1 cellular context compared by ENCODE assay signal in the genomic region with DNA sequence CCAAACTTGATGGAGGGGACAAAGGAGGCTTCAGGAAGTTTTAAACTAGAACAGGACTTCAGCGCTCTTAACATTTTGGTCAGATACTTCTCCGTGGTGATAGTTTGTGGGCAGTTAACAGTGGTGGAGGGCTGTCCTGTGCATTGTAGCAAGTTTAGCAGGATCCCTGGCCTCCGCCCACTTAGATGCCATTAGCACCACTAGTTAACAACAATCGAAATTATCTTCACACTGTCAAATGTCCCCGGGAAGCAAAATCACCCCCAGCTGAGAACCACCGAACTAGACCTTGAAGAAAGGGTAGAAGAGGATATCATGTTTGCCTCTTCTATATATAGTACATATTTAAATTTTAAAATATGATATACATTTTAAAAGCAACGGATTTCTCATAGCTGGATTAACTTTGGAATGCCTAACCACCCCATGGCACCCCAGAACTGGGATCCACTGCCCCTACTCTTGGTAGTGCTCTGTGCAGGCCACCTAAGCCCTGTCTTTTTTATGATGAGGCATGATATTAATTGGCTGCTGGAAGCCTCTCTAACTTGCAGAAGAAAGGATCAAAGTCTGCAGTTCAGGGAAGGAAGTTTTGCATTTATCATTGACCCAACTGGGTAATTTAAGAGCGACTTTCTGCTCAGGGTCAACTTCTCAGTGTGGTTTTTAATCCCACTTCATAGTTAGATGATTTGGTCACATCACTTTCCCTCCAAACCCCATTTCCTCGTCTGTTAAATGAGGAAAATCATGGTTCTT.
TF ChIP-seq lines count a peak whose summit lies in the region.

No MANE protein-coding gene starts in this region.

TF ChIP-seq in K562, 482 proteins besides CTCF, POLR2A, EP300 and RAD21:
- TF ChIP-seq ZBTB17 (CRISPR knock-in tag; IDR thresholded peaks at IDR 0.05) (no peak), TCF15 (CRISPR knock-in tag; IDR thresholded peaks at IDR 0.05) (no peak), RNF219 (CRISPR knock-in tag; IDR thresholded peaks at IDR 0.05) (peak; percentile 19; the same call in 1 of the 2 replicates), KLF13 (tag; IDR thresholded peaks at IDR 0.05; ENCODE audit: borderline replicate concordance, low read depth) (0 out of 2 replicates have a peak, but pooled peaks have one; percentile 30), CXXC5 (CRISPR knock-in tag; IDR thresholded peaks at IDR 0.05) (peak; percentile 9; the same call in 1 of the 2 replicates), PHF8 (IDR thresholded peaks at IDR 0.05; ENCODE audit: borderline replicate concordance, low read length) (0 out of 2 replicates have a peak, but pooled peaks have one; percentile 6)
- TF ChIP-seq, protein P1, sequence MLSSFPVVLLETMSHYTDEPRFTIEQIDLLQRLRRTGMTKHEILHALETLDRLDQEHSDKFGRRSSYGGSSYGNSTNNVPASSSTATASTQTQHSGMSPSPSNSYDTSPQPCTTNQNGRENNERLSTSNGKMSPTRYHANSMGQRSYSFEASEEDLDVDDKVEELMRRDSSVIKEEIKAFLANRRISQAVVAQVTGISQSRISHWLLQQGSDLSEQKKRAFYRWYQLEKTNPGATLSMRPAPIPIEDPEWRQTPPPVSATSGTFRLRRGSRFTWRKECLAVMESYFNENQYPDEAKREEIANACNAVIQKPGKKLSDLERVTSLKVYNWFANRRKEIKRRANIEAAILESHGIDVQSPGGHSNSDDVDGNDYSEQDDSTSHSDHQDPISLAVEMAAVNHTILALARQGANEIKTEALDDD (IDR thresholded peaks at IDR 0.05) = 0 out of 2 replicates have a peak, but pooled peaks have one; percentile 55
